18 cellular contexts compared by ENCODE assay signal in the genomic region with DNA sequence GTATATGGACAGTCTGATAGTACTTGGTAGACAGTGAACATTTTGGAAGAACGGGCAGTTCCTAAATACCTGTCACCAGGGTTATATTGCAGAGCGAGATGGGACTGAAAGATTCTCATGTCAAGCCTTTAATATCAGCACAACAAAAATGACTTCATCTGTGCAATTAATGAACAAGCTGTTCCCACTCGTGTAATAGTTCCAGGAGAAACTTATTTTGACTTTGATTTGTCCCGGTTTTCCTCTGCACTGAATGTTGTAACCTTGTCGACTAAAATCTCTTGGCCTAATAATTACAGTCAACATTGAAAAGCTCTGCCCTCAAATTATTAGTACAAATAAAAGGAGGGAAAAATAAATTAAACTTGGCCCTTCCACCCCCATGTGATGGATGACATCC.
DNase-seq lines count a peak whose midpoint lies in the region; ATAC-seq and TF ChIP-seq lines count a peak whose summit lies in the region.
"Had no signal": no experiment of that assay in that cellular context is flagged by ENCODE, and none has a peak within 500 bp of the region (broad histone marks: within the 10 kb centered on the region; RNA-seq: fewer than 3 reads in every experiment).

No MANE protein-coding gene starts in this region.

- no peak for ATAC-seq in SK-N-SH treated with all-trans-retinoic acid at 6 μM for 48 hours
- no peak for ATAC-seq in GM21360 (IDR thresholded peaks at IDR 0.05; ENCODE audit: unreplicated experiment)
- ATAC-seq: CD8-positive, alpha-beta T cell had no signal

- no peaks in the 10 kb centered on the region for H3F3A ChIP-seq in SK-N-SH (replicated peaks; ENCODE audit: insufficient read depth)

- H3K36me3 ChIP-seq in SK-N-SH (replicated peaks in 1 of 2; ENCODE audit: control insufficient read depth in 1 of 2, insufficient read depth in 2 of 2, low read length in 1 of 2) (no peaks in the 10 kb centered on the region), left ventricle myocardium inferior (no peaks in the 10 kb centered on the region), right atrium auricular region (no peaks in the 10 kb centered on the region), uterus (no peaks in the 10 kb centered on the region)
- H3K36me3 ChIP-seq: BLaER1 had no signal

- no peak overlapping the region for H3K27ac ChIP-seq in SK-N-SH (ENCODE audit: low read depth in 2 of 2, low read length in 1 of 2)
- peak overlapping the region; percentile 37 for H3K27ac ChIP-seq in left ventricle myocardium inferior (replicated peaks)
- peak overlapping the region in 1 of 2 donors; percentile 31 for H3K27ac ChIP-seq in right atrium auricular region
- H3K27ac ChIP-seq in uterus = peak overlapping the region; percentile 59 to 64
- H3K27ac ChIP-seq: 22Rv1, BLaER1, C4-2B, GM23248 had no signal

- H3K4me2 ChIP-seq in SK-N-SH = no peak overlapping the region
- H3K4me2 ChIP-seq: BLaER1 had no signal

- no peaks in the 10 kb centered on the region for H3K4me1 ChIP-seq in SK-N-SH (ENCODE audit: control insufficient read depth in 1 of 2, insufficient read depth in 2 of 2, low read depth in 1 of 2, low read length in 1 of 2)
- no peaks in the 10 kb centered on the region for H3K4me1 ChIP-seq in left ventricle myocardium inferior
- H3K4me1 ChIP-seq in right atrium auricular region = no peaks in the 10 kb centered on the region
- peaks cover 0 to 14% of the 10 kb centered on the region in 2 donors for H3K4me1 ChIP-seq in uterus
- H3K4me1 ChIP-seq: BLaER1 had no signal

- no peaks in the 10 kb centered on the region for H3K79me2 ChIP-seq in SK-N-SH (ENCODE audit: insufficient read depth)

- H3K9me3 ChIP-seq in SK-N-SH (no peaks in the 10 kb centered on the region), left ventricle myocardium inferior (replicated peaks) (no peaks in the 10 kb centered on the region), right atrium auricular region (no peaks in the 10 kb centered on the region), uterus (no peaks in the 10 kb centered on the region)
- H3K9me3 ChIP-seq: BLaER1, Caco-2 had no signal

- no peaks in the 10 kb centered on the region for H4K20me1 ChIP-seq in SK-N-SH (ENCODE audit: insufficient read depth)
- H4K20me1 ChIP-seq: BLaER1 had no signal

- 45% methylated on average over 5 of the region's 5 CpGs for WGBS in SK-N-SH (ENCODE audit: low lambda C conversion rate)

- CTCF ChIA-PET in SK-N-SH (lab: Yijun Ruan, JAX) = interaction anchor here (0.6 kb wide), 1 partner anchor 15 kb away, joined by 3 read pairs; no protein-coding TSS in a partner anchor

- TF ChIP-seq POLR2A in uterus (IDR thresholded peaks at IDR 0.05) = no peak

- intact Hi-C loops in left ventricle myocardium inferior (cut with micrococcal nuclease) (no loop called here), uterus (cut with DNase I; ENCODE audit: low total_unique reads) (no loop called here)

- H3K9ac ChIP-seq in SK-N-SH = no peak overlapping the region
- H3K9ac ChIP-seq: BLaER1, GM23248 had no signal

- POLR2A ChIA-PET in SK-N-SH (lab: Yijun Ruan, JAX) = no interaction called here

- TF ChIP-seq CTCF in SK-N-SH (IDR thresholded peaks at IDR 0.05) = no peak
- TF ChIP-seq CTCF in left ventricle myocardium inferior (IDR thresholded peaks at IDR 0.05; ENCODE audit: borderline replicate concordance) = no peak
- no peak for TF ChIP-seq CTCF in right atrium auricular region (IDR thresholded peaks at IDR 0.05)
- no peak for TF ChIP-seq CTCF in uterus (IDR thresholded peaks at IDR 0.05)

- H2AFZ ChIP-seq in SK-N-SH (ENCODE audit: low read depth) = 0 out of 2 replicates have a peak overlapping the region, but pooled peaks have one; percentile 22
- H2AFZ ChIP-seq: GM23248 had no signal

- H3K9me2 ChIP-seq in SK-N-SH = no peaks in the 10 kb centered on the region

- H3K27me3 ChIP-seq in SK-N-SH (ENCODE audit: insufficient read depth) (no peaks in the 10 kb centered on the region), left ventricle myocardium inferior (ENCODE audit: low read depth) (no peaks in the 10 kb centered on the region), right atrium auricular region (no peaks in the 10 kb centered on the region), uterus (no peaks in the 10 kb centered on the region)
- H3K27me3 ChIP-seq: BLaER1 had no signal

- DNase-seq in SK-N-SH = no peak
- DNase-seq in left ventricle myocardium inferior = no peak
- no peak for DNase-seq in right atrium auricular region (ENCODE audit: low spot score)
- DNase-seq in uterus = peak in 1 of 2 donors; percentile 65
- DNase-seq in cerebellum (ENCODE audit: low spot score) = no peak
- DNase-seq: Caco-2; CD4-positive, CD25-positive, alpha-beta regulatory T cell; CD8-positive, alpha-beta T cell; DMS153; DND-41; GM23248; H7; HCEC 1CT had no signal

- TF ChIP-seq EP300 in SK-N-SH (IDR thresholded peaks at IDR 0.05; ENCODE audit: borderline replicate concordance in 1 of 2, low read depth in 1 of 2, low read length in 1 of 2) = no peak

- no peak for TF ChIP-seq RAD21 in SK-N-SH (IDR thresholded peaks at IDR 0.05; ENCODE audit: low read length)

- H3K4me3 ChIP-seq in SK-N-SH (ENCODE audit: low read depth in 2 of 2, low read length in 1 of 2) (no peak overlapping the region), left ventricle myocardium inferior (no peak overlapping the region), right atrium auricular region (no peak overlapping the region), uterus (no peak overlapping the region)
- H3K4me3 ChIP-seq: BLaER1, GM23248 had no signal

TF ChIP-seq in SK-N-SH, 30 proteins besides CTCF, POLR2A, EP300 and RAD21 (continues in another document):
- TF ChIP-seq RCOR1 (IDR thresholded peaks at IDR 0.05; ENCODE audit: low read length) (no peak), TCF12 (IDR thresholded peaks at IDR 0.05) (no peak), FOXJ3 (CRISPR knock-in tag; IDR thresholded peaks at IDR 0.05) (no peak), CHD2 (IDR thresholded peaks at IDR 0.05; ENCODE audit: low read length, partially characterized antibody) (no peak), NRF1 (IDR thresholded peaks at IDR 0.05; ENCODE audit: low read depth, low read length) (no peak), MXI1 (IDR thresholded peaks at IDR 0.05; ENCODE audit: low read depth, low read length) (no peak), TAF1 (IDR thresholded peaks at IDR 0.05; ENCODE audit: borderline replicate concordance, low read depth, low read length) (no peak)
- TF ChIP-seq, protein P1, sequence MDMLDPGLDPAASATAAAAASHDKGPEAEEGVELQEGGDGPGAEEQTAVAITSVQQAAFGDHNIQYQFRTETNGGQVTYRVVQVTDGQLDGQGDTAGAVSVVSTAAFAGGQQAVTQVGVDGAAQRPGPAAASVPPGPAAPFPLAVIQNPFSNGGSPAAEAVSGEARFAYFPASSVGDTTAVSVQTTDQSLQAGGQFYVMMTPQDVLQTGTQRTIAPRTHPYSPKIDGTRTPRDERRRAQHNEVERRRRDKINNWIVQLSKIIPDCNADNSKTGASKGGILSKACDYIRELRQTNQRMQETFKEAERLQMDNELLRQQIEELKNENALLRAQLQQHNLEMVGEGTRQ (IDR thresholded peaks at IDR 0.05; ENCODE audit: borderline replicate concordance, low read depth, low read length) = no peak
- TF ChIP-seq, protein P2, sequence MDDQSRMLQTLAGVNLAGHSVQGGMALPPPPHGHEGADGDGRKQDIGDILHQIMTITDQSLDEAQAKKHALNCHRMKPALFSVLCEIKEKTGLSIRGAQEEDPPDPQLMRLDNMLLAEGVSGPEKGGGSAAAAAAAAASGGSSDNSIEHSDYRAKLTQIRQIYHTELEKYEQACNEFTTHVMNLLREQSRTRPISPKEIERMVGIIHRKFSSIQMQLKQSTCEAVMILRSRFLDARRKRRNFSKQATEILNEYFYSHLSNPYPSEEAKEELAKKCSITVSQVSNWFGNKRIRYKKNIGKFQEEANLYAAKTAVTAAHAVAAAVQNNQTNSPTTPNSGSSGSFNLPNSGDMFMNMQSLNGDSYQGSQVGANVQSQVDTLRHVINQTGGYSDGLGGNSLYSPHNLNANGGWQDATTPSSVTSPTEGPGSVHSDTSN (IDR thresholded peaks at IDR 0.05) = no peak

TF ChIP-seq in SK-N-SH treated with all-trans-retinoic acid at 6 μM for 48 hours, 23 proteins besides CTCF, POLR2A, EP300 and RAD21 (continues in another document):
- no peak for TF ChIP-seq TOX (CRISPR knock-in tag; IDR thresholded peaks at IDR 0.05; ENCODE audit: borderline replicate concordance)
- TF ChIP-seq ZNF70 (CRISPR knock-in tag; IDR thresholded peaks at IDR 0.05) = no peak
- TF ChIP-seq ZNF8 (CRISPR knock-in tag; IDR thresholded peaks at IDR 0.05) = no peak
- TF ChIP-seq GLIS3 (CRISPR knock-in tag; IDR thresholded peaks at IDR 0.05) = no peak
- TF ChIP-seq CREB5 (CRISPR knock-in tag; IDR thresholded peaks at IDR 0.05; ENCODE audit: low read depth) = no peak
- no peak for TF ChIP-seq SNAI2 (CRISPR knock-in tag; IDR thresholded peaks at IDR 0.05)
- TF ChIP-seq BACH2 (CRISPR knock-in tag; IDR thresholded peaks at IDR 0.05; ENCODE audit: borderline replicate concordance) = no peak
- no peak for TF ChIP-seq TCF4 (CRISPR knock-in tag; IDR thresholded peaks at IDR 0.05; ENCODE audit: borderline replicate concordance)

Comparison
In these comparisons a context has a peak if more than half of its experiments do, and no peak if none do; other contexts are left out.
1. H3K27ac ChIP-seq: peak in left ventricle myocardium inferior (single experiment) and uterus (2 of 2); none in SK-N-SH (0 of 2).